Comparison of ENCODE assay signal across 1 cellular context in the genomic region with DNA sequence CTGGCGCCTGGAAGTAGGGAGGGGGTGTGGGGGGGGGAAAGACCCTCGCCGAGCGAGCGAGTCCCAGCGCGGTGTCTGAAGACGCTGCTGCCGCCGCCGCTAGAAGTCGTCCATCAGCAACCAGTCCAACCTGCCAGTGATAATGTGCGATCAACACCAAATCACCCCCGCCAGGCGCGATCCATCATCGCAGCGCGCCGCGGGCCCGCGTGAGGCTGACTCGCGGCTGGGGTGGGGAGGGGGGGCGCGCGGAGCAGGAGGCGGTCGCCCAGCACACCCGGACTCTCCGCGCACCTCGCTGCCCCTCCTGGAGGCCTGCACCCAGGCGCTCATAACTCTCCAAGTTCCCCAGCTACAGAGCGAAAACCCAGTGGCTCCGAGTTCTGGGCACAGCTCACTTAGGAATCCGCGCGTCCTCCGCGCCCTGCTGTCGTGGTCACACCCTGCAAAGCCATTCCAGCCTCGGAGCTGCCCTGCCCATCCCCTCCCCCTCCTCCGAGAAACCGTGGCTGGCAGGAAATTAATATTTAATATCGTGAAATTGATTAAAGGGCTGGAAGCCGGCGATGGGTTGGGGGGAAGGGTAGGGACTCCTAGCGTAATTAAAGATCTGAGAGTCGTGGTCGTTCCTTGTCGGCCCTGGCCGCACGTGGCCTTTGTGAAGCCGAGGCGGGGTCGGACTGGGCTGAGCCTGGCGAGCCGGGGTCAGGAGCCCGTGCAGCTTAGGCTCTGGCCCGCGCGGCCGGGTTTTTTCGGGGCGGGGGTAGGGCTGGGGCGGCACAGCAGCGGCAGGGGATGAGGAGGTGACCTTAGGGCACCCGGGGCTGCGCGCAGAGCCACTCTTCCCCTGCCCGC.
TF ChIP-seq lines count a peak whose summit lies in the region.

No MANE protein-coding gene starts in this region.

TF ChIP-seq in K562, 482 proteins besides CTCF, POLR2A, EP300 and RAD21 (continued from another document and continues in another):
- TF ChIP-seq, protein P1, sequence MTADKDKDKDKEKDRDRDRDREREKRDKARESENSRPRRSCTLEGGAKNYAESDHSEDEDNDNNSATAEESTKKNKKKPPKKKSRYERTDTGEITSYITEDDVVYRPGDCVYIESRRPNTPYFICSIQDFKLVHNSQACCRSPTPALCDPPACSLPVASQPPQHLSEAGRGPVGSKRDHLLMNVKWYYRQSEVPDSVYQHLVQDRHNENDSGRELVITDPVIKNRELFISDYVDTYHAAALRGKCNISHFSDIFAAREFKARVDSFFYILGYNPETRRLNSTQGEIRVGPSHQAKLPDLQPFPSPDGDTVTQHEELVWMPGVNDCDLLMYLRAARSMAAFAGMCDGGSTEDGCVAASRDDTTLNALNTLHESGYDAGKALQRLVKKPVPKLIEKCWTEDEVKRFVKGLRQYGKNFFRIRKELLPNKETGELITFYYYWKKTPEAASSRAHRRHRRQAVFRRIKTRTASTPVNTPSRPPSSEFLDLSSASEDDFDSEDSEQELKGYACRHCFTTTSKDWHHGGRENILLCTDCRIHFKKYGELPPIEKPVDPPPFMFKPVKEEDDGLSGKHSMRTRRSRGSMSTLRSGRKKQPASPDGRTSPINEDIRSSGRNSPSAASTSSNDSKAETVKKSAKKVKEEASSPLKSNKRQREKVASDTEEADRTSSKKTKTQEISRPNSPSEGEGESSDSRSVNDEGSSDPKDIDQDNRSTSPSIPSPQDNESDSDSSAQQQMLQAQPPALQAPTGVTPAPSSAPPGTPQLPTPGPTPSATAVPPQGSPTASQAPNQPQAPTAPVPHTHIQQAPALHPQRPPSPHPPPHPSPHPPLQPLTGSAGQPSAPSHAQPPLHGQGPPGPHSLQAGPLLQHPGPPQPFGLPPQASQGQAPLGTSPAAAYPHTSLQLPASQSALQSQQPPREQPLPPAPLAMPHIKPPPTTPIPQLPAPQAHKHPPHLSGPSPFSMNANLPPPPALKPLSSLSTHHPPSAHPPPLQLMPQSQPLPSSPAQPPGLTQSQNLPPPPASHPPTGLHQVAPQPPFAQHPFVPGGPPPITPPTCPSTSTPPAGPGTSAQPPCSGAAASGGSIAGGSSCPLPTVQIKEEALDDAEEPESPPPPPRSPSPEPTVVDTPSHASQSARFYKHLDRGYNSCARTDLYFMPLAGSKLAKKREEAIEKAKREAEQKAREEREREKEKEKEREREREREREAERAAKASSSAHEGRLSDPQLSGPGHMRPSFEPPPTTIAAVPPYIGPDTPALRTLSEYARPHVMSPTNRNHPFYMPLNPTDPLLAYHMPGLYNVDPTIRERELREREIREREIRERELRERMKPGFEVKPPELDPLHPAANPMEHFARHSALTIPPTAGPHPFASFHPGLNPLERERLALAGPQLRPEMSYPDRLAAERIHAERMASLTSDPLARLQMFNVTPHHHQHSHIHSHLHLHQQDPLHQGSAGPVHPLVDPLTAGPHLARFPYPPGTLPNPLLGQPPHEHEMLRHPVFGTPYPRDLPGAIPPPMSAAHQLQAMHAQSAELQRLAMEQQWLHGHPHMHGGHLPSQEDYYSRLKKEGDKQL (CRISPR knock-in tag; IDR thresholded peaks at IDR 0.05; ENCODE audit: borderline replicate concordance) = 0 out of 2 replicates have a peak, but pooled peaks have one; percentile 45
- TF ChIP-seq ZNF668 (CRISPR knock-in tag; IDR thresholded peaks at IDR 0.05) (no peak), ZNF79 (CRISPR knock-in tag; IDR thresholded peaks at IDR 0.05; ENCODE audit: low read depth) (no peak), TAL1 (IDR thresholded peaks at IDR 0.05) (no peak), SP2 (IDR thresholded peaks at IDR 0.05; ENCODE audit: extremely low read depth, low read depth, low read length, poor library complexity, severe bottlenecking) (no peak), FIP1L1 (IDR thresholded peaks at IDR 0.05; ENCODE audit: low read depth, low read length, poor library complexity, severe bottlenecking) (no peak), ZNF766 (CRISPR knock-in tag; conservative IDR thresholded peaks at IDR 0.05) (no peak), GATAD2A (IDR thresholded peaks at IDR 0.05) (no peak), RBFOX2 (IDR thresholded peaks at IDR 0.05; ENCODE audit: low read depth, low read length) (peak; percentile 80), YBX1 (IDR thresholded peaks at IDR 0.05) (no peak), MTF1 (CRISPR knock-in tag; IDR thresholded peaks at IDR 0.05; ENCODE audit: borderline replicate concordance) (no peak), FOXJ2 (tag; IDR thresholded peaks at IDR 0.05) (no peak), ZNF830 (CRISPR knock-in tag; IDR thresholded peaks at IDR 0.05) (no peak), CXXC5 (CRISPR knock-in tag; IDR thresholded peaks at IDR 0.05) (0 out of 2 replicates have a peak, but pooled peaks have one; percentile 6), ZNF12 (CRISPR knock-in tag; IDR thresholded peaks at IDR 0.05) (peak; percentile 20; the same call in 1 of the 2 replicates), DNMT1 (IDR thresholded peaks at IDR 0.05) (no peak), BDP1 (IDR thresholded peaks at IDR 0.05; ENCODE audit: insufficient read depth, insufficient read length) (no peak), HNRNPK (IDR thresholded peaks at IDR 0.05; ENCODE audit: low read depth, low read length, poor library complexity, severe bottlenecking) (no peak), TSC22D4 (tag; IDR thresholded peaks at IDR 0.05) (no peak), HDAC8 (tag; IDR thresholded peaks at IDR 0.05) (no peak), KDM2B (CRISPR knock-in tag; IDR thresholded peaks at IDR 0.05) (no peak), CBX8 (IDR thresholded peaks at IDR 0.05; ENCODE audit: borderline replicate concordance, extremely low read depth, low read depth, low read length, poor library complexity, severe bottlenecking) (no peak), SRSF9 (IDR thresholded peaks at IDR 0.05; ENCODE audit: borderline replicate concordance, low read depth, low read length) (no peak), TEAD1 (CRISPR knock-in tag; IDR thresholded peaks at IDR 0.05) (no peak; a peak in 1 of 4 replicates), POLR2B (IDR thresholded peaks at IDR 0.05; ENCODE audit: low read depth, partially characterized antibody) (no peak), BACH1 (tag; IDR thresholded peaks at IDR 0.05) (no peak), TCF7 (IDR thresholded peaks at IDR 0.05; ENCODE audit: borderline replicate concordance) (no peak), ELF2 (CRISPR knock-in tag; IDR thresholded peaks at IDR 0.05) (no peak)
- TF ChIP-seq, protein P2, sequence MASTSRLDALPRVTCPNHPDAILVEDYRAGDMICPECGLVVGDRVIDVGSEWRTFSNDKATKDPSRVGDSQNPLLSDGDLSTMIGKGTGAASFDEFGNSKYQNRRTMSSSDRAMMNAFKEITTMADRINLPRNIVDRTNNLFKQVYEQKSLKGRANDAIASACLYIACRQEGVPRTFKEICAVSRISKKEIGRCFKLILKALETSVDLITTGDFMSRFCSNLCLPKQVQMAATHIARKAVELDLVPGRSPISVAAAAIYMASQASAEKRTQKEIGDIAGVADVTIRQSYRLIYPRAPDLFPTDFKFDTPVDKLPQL (IDR thresholded peaks at IDR 0.05; ENCODE audit: extremely low read depth, insufficient read length) = no peak
- TF ChIP-seq, protein P3, sequence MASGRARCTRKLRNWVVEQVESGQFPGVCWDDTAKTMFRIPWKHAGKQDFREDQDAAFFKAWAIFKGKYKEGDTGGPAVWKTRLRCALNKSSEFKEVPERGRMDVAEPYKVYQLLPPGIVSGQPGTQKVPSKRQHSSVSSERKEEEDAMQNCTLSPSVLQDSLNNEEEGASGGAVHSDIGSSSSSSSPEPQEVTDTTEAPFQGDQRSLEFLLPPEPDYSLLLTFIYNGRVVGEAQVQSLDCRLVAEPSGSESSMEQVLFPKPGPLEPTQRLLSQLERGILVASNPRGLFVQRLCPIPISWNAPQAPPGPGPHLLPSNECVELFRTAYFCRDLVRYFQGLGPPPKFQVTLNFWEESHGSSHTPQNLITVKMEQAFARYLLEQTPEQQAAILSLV (tag; IDR thresholded peaks at IDR 0.05) = no peak
- TF ChIP-seq, protein P4, sequence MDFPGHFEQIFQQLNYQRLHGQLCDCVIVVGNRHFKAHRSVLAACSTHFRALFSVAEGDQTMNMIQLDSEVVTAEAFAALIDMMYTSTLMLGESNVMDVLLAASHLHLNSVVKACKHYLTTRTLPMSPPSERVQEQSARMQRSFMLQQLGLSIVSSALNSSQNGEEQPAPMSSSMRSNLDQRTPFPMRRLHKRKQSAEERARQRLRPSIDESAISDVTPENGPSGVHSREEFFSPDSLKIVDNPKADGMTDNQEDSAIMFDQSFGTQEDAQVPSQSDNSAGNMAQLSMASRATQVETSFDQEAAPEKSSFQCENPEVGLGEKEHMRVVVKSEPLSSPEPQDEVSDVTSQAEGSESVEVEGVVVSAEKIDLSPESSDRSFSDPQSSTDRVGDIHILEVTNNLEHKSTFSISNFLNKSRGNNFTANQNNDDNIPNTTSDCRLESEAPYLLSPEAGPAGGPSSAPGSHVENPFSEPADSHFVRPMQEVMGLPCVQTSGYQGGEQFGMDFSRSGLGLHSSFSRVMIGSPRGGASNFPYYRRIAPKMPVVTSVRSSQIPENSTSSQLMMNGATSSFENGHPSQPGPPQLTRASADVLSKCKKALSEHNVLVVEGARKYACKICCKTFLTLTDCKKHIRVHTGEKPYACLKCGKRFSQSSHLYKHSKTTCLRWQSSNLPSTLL (IDR thresholded peaks at IDR 0.05) = no peak
- TF ChIP-seq, protein P5, sequence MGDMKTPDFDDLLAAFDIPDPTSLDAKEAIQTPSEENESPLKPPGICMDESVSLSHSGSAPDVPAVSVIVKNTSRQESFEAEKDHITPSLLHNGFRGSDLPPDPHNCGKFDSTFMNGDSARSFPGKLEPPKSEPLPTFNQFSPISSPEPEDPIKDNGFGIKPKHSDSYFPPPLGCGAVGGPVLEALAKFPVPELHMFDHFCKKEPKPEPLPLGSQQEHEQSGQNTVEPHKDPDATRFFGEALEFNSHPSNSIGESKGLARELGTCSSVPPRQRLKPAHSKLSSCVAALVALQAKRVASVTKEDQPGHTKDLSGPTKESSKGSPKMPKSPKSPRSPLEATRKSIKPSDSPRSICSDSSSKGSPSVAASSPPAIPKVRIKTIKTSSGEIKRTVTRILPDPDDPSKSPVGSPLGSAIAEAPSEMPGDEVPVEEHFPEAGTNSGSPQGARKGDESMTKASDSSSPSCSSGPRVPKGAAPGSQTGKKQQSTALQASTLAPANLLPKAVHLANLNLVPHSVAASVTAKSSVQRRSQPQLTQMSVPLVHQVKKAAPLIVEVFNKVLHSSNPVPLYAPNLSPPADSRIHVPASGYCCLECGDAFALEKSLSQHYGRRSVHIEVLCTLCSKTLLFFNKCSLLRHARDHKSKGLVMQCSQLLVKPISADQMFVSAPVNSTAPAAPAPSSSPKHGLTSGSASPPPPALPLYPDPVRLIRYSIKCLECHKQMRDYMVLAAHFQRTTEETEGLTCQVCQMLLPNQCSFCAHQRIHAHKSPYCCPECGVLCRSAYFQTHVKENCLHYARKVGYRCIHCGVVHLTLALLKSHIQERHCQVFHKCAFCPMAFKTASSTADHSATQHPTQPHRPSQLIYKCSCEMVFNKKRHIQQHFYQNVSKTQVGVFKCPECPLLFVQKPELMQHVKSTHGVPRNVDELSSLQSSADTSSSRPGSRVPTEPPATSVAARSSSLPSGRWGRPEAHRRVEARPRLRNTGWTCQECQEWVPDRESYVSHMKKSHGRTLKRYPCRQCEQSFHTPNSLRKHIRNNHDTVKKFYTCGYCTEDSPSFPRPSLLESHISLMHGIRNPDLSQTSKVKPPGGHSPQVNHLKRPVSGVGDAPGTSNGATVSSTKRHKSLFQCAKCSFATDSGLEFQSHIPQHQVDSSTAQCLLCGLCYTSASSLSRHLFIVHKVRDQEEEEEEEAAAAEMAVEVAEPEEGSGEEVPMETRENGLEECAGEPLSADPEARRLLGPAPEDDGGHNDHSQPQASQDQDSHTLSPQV (IDR thresholded peaks at IDR 0.05) = 0 out of 2 replicates have a peak, but pooled peaks have one; percentile 35
- TF ChIP-seq, protein P6, sequence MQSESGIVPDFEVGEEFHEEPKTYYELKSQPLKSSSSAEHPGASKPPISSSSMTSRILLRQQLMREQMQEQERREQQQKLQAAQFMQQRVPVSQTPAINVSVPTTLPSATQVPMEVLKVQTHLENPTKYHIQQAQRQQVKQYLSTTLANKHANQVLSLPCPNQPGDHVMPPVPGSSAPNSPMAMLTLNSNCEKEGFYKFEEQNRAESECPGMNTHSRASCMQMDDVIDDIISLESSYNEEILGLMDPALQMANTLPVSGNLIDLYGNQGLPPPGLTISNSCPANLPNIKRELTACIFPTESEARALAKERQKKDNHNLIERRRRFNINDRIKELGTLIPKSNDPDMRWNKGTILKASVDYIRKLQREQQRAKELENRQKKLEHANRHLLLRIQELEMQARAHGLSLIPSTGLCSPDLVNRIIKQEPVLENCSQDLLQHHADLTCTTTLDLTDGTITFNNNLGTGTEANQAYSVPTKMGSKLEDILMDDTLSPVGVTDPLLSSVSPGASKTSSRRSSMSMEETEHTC (IDR thresholded peaks at IDR 0.05) = no peak
- TF ChIP-seq, protein P7, sequence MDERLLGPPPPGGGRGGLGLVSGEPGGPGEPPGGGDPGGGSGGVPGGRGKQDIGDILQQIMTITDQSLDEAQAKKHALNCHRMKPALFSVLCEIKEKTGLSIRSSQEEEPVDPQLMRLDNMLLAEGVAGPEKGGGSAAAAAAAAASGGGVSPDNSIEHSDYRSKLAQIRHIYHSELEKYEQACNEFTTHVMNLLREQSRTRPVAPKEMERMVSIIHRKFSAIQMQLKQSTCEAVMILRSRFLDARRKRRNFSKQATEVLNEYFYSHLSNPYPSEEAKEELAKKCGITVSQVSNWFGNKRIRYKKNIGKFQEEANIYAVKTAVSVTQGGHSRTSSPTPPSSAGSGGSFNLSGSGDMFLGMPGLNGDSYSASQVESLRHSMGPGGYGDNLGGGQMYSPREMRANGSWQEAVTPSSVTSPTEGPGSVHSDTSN (CRISPR knock-in tag; IDR thresholded peaks at IDR 0.05; ENCODE audit: low read depth) = no peak
- TF ChIP-seq, protein P7 (tag; conservative IDR thresholded peaks at IDR 0.05; ENCODE audit: low read depth) = no peak; the same call in 1 of the 2 replicates
- TF ChIP-seq, protein P8, sequence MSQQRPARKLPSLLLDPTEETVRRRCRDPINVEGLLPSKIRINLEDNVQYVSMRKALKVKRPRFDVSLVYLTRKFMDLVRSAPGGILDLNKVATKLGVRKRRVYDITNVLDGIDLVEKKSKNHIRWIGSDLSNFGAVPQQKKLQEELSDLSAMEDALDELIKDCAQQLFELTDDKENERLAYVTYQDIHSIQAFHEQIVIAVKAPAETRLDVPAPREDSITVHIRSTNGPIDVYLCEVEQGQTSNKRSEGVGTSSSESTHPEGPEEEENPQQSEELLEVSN (IDR thresholded peaks at IDR 0.05; ENCODE audit: borderline replicate concordance in 1 of 2, extremely low read depth in 1 of 2, insufficient read depth in 1 of 2, insufficient read length in 1 of 2, low read depth in 1 of 2, low read length in 1 of 2, poor library complexity in 1 of 2, severe bottlenecking in 1 of 2) = peak in 1 of 2 experiments; percentile 10
